In the genomic region with DNA sequence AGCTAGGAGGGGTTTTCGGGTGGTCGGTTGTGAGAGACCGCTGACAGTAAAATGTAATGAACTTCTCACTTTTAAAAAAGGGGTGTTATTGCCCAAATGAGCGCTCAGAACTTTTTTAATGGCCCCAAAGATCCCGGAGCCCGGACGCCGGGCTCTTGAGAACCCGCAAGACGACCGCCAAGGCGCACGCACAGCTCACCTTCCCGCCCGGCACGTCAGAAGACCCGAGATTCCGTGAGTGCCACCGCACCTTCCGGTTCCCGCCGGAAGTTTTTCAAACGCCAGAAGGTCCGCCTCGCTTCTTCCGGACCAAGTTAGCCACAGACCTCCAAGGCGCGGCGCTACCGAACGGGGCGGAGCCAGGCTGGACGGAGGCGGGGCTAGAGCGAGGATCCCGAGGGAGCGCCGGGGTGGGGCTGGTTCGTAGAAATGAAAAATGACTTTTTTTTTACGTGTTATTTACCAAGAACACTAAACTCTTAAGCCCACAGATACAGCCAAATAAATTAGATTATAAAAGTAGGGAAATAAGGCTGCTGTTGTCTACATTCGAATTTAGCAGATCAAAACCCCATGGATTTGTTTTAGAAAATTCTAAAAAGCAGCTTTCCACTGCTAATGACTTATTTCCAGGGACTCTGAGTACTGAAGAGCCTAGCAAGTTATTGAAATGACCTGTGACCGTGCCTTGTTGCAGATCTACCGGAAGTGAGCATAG, we compare ENCODE assay signal across 8 cellular contexts. TPM values are rescaled to one million over a fixed set of nuclear protein-coding genes. Genes with fewer than 3 reads are reported as not detected.
A peak's percentile ranks its signal among the peaks of the same experiment; 100 is the strongest.
DNase-seq lines count a peak whose midpoint lies in the region; ATAC-seq and TF ChIP-seq lines count a peak whose summit lies in the region.

SRBD1 (minus strand) TSS at position 248 of the 718 bp plus-strand sequence. CDS start 5,826 bp downstream, outside the sequence.

- DNase-seq in DMS153 (lab: John Stamatoyannopoulos, UW) = peak; percentile 93
- DNase-seq in Jurkat, Clone E6-1 (ENCODE audit: low read depth, low spot score) = peak; percentile 82
- DNase-seq in PC-9 = peak; percentile 96 to 98
- DNase-seq in activated T-cell treated with anti-CD3 and anti-CD28 coated beads, Interleukin-2, amount 50 U/mL, for 1 hour = peak; percentile 86
- DNase-seq in epithelial cell of proximal tubule (ENCODE audit: low read depth) = peak; percentile 51
- peak; percentile 98 for DNase-seq in stimulated activated CD8-positive, alpha-beta memory T cell treated with anti-CD3 and anti-CD28 coated beads, Interleukin-4, amount 100 ng/mL, for 48 hours

- peak within 1 kb of the TSS; percentile 72 for H3K4me3 ChIP-seq in Jurkat, Clone E6-1 (ENCODE audit: low read length)
- peak within 1 kb of the TSS; percentile 89 for H3K4me3 ChIP-seq in PC-9
- peak within 1 kb of the TSS; percentile 85 for H3K4me3 ChIP-seq in epithelial cell of proximal tubule (ENCODE audit: low read depth, low read length)
- peak within 1 kb of the TSS; percentile 67 to 96 for H3K4me3 ChIP-seq in mucosa of rectum (ENCODE audit: low read length in 2 of 2)

- peaks cover 26% of the 10 kb centered on the region for H3F3A ChIP-seq in PC-9 (ENCODE audit: insufficient read depth, low read depth)

- H3K9me3 ChIP-seq in PC-9 (ENCODE audit: insufficient read depth, low read depth) = no peaks in the 10 kb centered on the region
- no peaks in the 10 kb centered on the region for H3K9me3 ChIP-seq in mucosa of rectum (ENCODE audit: control insufficient read depth in 2 of 2, low read length in 2 of 2)

- peak; percentile 93 for ATAC-seq in GM21619 (IDR thresholded peaks at IDR 0.05; ENCODE audit: unreplicated experiment)

- H2AFZ ChIP-seq in PC-9 = peak within 1 kb of the TSS; percentile 98

- H3K36me3 ChIP-seq in PC-9 (ENCODE audit: low read depth) = no peaks in the 10 kb centered on the region; the same call in 1 of the 2 replicates
- H3K36me3 ChIP-seq in mucosa of rectum (ENCODE audit: control insufficient read depth in 2 of 2, insufficient read depth in 2 of 2, low read length in 2 of 2) = no peaks in the 10 kb centered on the region

- H3K27me3 ChIP-seq in PC-9 (ENCODE audit: insufficient read depth, low read depth) (no peaks in the 10 kb centered on the region), mucosa of rectum (ENCODE audit: control insufficient read depth in 2 of 2, insufficient read depth in 2 of 2, low read length in 2 of 2) (no peaks in the 10 kb centered on the region)

- H3K9ac ChIP-seq in mucosa of rectum (ENCODE audit: low read depth in 1 of 2, low read length in 2 of 2) = peak within 1 kb of the TSS; percentile 79 to 82

- H3K4me1 ChIP-seq in PC-9 (replicated peaks; ENCODE audit: insufficient read depth) (peaks cover 30% of the 10 kb centered on the region), mucosa of rectum (ENCODE audit: control insufficient read depth in 2 of 2, insufficient read depth in 2 of 2, low read length in 2 of 2) (peaks cover 4 to 11% of the 10 kb centered on the region in 2 donors)

- peak within 1 kb of the TSS; percentile 86 for H3K4me2 ChIP-seq in PC-9

- no peaks in the 10 kb centered on the region for H3K9me2 ChIP-seq in PC-9 (ENCODE audit: insufficient read depth)

- intact Hi-C loops in PC-9 (cut with micrococcal nuclease; ENCODE audit: unreplicated experiment) = no loop called here

- H3K27ac ChIP-seq in PC-9 (peak within 1 kb of the TSS; percentile 69), mucosa of rectum (ENCODE audit: low read depth in 2 of 2, low read length in 2 of 2) (peak within 1 kb of the TSS; percentile 81 to 86)

- POLR2A ChIA-PET in PC-9 (lab: Charles Lee; ENCODE audit: unreplicated experiment) = interaction anchor here (0.6 to 0.8 kb wide), 8 partner anchors 16 to 1065 kb away, joined by 3 to 8 read pairs (median 4); partner anchors contain the start of gene EPAS1

- CTCF ChIA-PET in PC-9 (lab: Charles Lee) = interaction anchor here (0.7 kb wide), 1 partner anchor 442 kb away, joined by 9 read pairs; no protein-coding TSS in a partner anchor

- no TSS peak for BruUV-seq in PC-9 (replicated peaks; lab: Mats Ljungman, UMichigan)

- peaks cover 43% of the 10 kb centered on the region for H3K79me2 ChIP-seq in PC-9 (ENCODE audit: low read depth)

- no peak for TF ChIP-seq CTCF in PC-9 (conservative IDR thresholded peaks at IDR 0.05)
- TF ChIP-seq CTCF in epithelial cell of proximal tubule (conservative IDR thresholded peaks at IDR 0.05; ENCODE audit: low read depth, low read length) = no peak

- no peaks in the 10 kb centered on the region for H4K20me1 ChIP-seq in PC-9 (ENCODE audit: insufficient read depth)

RNA-seq across cellular contexts. Expression of gene SRBD1, which starts in this region (rescaled TPM):
- polyA plus RNA-seq in Jurkat, Clone E6-1 (2012; ENCODE audit: insufficient read depth, insufficient read length) = 7.0 TPM
- total RNA-seq in PC-9 (2021) (17.8 and 20.9 TPM in 2 replicates), epithelial cell of proximal tubule (8.1 and 9.3 TPM in 2 replicates)

Comparison
In these comparisons a context has a peak if more than half of its experiments do, and no peak if none do; other contexts are left out.
1. Peak in every context shown above with its lines: DNase-seq, ATAC-seq, H3K4me3 ChIP-seq and H3K27ac ChIP-seq.